8 cellular contexts compared by ENCODE assay signal in genomic region chr20:9359561-9360308, GRCh38.
A peak's percentile ranks its signal among the peaks of the same experiment; 100 is the strongest.
DNase-seq lines count a peak whose midpoint lies in the region; ATAC-seq and TF ChIP-seq lines count a peak whose summit lies in the region.

No MANE protein-coding gene starts in this region.

- peak overlapping the region; percentile 61; the same call in 1 of the 2 replicates for H3K27ac Mint-ChIP-seq in HFFc6
- H3K27ac Mint-ChIP-seq in neural crest cell (ENCODE audit: unreplicated experiment): peak overlapping the region; percentile 93

- H3K36me3 Mint-ChIP-seq in HFFc6 (ENCODE audit: low read depth): peaks cover 18% of the 10 kb centered on the region
- peaks cover 21% of the 10 kb centered on the region for H3K36me3 Mint-ChIP-seq in neural crest cell (ENCODE audit: low read depth)

- TF ChIP-seq POLR2A in erythroblast (IDR thresholded peaks at IDR 0.05; ENCODE audit: low read length): no peak

- TF ChIP-seq CTCF in HFFc6 (IDR thresholded peaks at IDR 0.05): peak; percentile 77
- peak; percentile 73 for TF ChIP-seq CTCF in neural crest cell (conservative IDR thresholded peaks at IDR 0.05)

- DNase-seq in AML-193 (lab: John Stamatoyannopoulos, UW) (peak; percentile 22 to 33), HFFc6 (peak; percentile 42), OCI-M1 (lab: John Stamatoyannopoulos, UW) (peak; percentile 67), erythroblast (lab: John Stamatoyannopoulos, UW) (peak; percentile 12 to 29), neural crest cell (ENCODE audit: low read depth, low spot score) (peak; percentile 43), NCI-H1930 (lab: John Stamatoyannopoulos, UW) (no peak), NCI-H187 (lab: John Stamatoyannopoulos, UW) (no peak)

- H3K27me3 Mint-ChIP-seq in HFFc6 (ENCODE audit: insufficient read depth) (no peaks in the 10 kb centered on the region; the same call in none of the 2 replicates), neural crest cell (ENCODE audit: low read depth) (no peaks in the 10 kb centered on the region)

- no peak overlapping the region for H3K4me3 Mint-ChIP-seq in HFFc6
- H3K4me3 Mint-ChIP-seq in neural crest cell: peak overlapping the region; percentile 69

- no peaks in the 10 kb centered on the region for H3K9me3 Mint-ChIP-seq in HFFc6
- H3K9me3 Mint-ChIP-seq in neural crest cell: no peaks in the 10 kb centered on the region

- H3K4me1 Mint-ChIP-seq in HFFc6 (ENCODE audit: low read depth) (peaks cover 32% of the 10 kb centered on the region), neural crest cell (peaks cover 42% of the 10 kb centered on the region)

- no peak for ATAC-seq in GM19463 (IDR thresholded peaks at IDR 0.05; ENCODE audit: unreplicated experiment)

Comparison
In these comparisons a context has a peak if more than half of its experiments do, and no peak if none do; other contexts are left out.
1. DNase-seq: peak in AML-193 (2 of 2), HFFc6 (single experiment), OCI-M1 (single experiment), erythroblast (2 of 2) and neural crest cell (single experiment); none in NCI-H1930 (0 of 2) and NCI-H187 (0 of 2).